8 cellular contexts compared by ENCODE assay signal in genomic region chr3:109702252-109702651, GRCh38.
A peak's percentile ranks its signal among the peaks of the same experiment; 100 is the strongest.
DNase-seq lines count a peak whose midpoint lies in the region; ATAC-seq and TF ChIP-seq lines count a peak whose summit lies in the region.

No MANE protein-coding gene starts in this region.

- DNase-seq in Calu3 (peak; percentile 38), HS-5 (ENCODE audit: low read depth) (peak; percentile 32), brain microvascular endothelial cell (peak; percentile 88), NCI-H2227 (lab: John Stamatoyannopoulos, UW; ENCODE audit: unreplicated experiment) (no peak), DMS53 (lab: John Stamatoyannopoulos, UW) (no peak), CD1c-positive myeloid dendritic cell (ENCODE audit: extremely low spot score) (no peak), D341Med (ENCODE audit: low spot score) (no peak)

- no peaks in the 10 kb centered on the region for H3K27me3 Mint-ChIP-seq in Calu3 (ENCODE audit: unreplicated experiment)

- no peaks in the 10 kb centered on the region for H3K36me3 ChIP-seq in brain microvascular endothelial cell (replicated peaks)

- intact Hi-C loops in Calu3 (cut with micrococcal nuclease; ENCODE audit: unreplicated experiment), result no loop called here

- H3K4me1 Mint-ChIP-seq in Calu3 (ENCODE audit: low read depth, unreplicated experiment), result peaks cover 8% of the 10 kb centered on the region

- H3K36me3 Mint-ChIP-seq in Calu3 (ENCODE audit: insufficient read depth, unreplicated experiment), result no peaks in the 10 kb centered on the region

- no peaks in the 10 kb centered on the region for H3K27me3 ChIP-seq in brain microvascular endothelial cell (replicated peaks)

- no peak overlapping the region for H3K27ac ChIP-seq in brain microvascular endothelial cell

- H3K27ac Mint-ChIP-seq in Calu3 (ENCODE audit: unreplicated experiment), result no peak overlapping the region

- CTCF ChIA-PET in Calu3 (lab: Charles Lee), result no interaction called here

- ATAC-seq in GM21390 (IDR thresholded peaks at IDR 0.05; ENCODE audit: unreplicated experiment), result peak; percentile 98

- no peak overlapping the region for H3K4me3 ChIP-seq in brain microvascular endothelial cell (ENCODE audit: low read depth, low read length)

- no peak overlapping the region for H3K4me3 Mint-ChIP-seq in Calu3 (ENCODE audit: low read depth, unreplicated experiment)

- BruUV-seq in Calu3 (replicated peaks; lab: Mats Ljungman, UMichigan), result no TSS peak

- TF ChIP-seq CTCF in Calu3 (IDR thresholded peaks at IDR 0.05; ENCODE audit: unreplicated experiment), result no peak
- no peak for TF ChIP-seq CTCF in brain microvascular endothelial cell (IDR thresholded peaks at IDR 0.05; ENCODE audit: low read depth, low read length, missing control alignments)

- in situ Hi-C loops in brain microvascular endothelial cell (cut with HindIII; ENCODE audit: low pct_ligation_motif_present, low sequenced_read_pairs), result no loop called here

- H3K9me3 Mint-ChIP-seq in Calu3 (ENCODE audit: low read depth, unreplicated experiment), result no peaks in the 10 kb centered on the region

Comparison
In these comparisons a context has a peak if more than half of its experiments do, and no peak if none do; other contexts are left out.
1. DNase-seq: peak in Calu3 (single experiment), HS-5 (single experiment) and brain microvascular endothelial cell (single experiment); none in NCI-H2227 (single experiment), DMS53 (single experiment), CD1c-positive myeloid dendritic cell (single experiment) and D341Med (single experiment).